Comparison of ENCODE assay signal across 32 cellular contexts in the genomic region with DNA sequence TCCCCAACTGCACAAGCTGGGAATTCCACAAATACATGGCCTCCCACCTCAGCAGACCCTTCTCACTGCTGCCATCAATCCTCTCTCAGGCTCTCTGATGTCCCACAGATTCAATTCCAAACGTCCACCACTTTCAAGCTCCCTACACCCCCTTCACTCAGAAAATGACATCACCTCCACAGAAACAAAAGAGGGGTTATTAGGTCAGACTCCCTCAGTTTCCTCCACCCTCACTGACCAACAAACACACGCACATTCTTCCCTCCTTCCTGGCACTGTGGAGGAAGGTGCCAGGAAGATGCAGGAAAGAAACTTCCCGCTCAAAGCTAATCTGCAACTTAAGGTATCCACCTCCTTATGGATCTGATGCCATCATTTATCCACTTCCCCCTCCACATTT.
"Had no signal": no experiment of that assay in that cellular context is flagged by ENCODE, and none has a peak within 500 bp of the region (broad histone marks: within the 10 kb centered on the region; RNA-seq: fewer than 3 reads in every experiment).

No MANE protein-coding gene starts in this region.

- DNase-seq: activated B cell treated with CpG ODN at 0.5 μM for 24 hours; activated CD4-positive, alpha-beta T cell treated with anti-CD3 and anti-CD28 coated beads for 48 hours; activated CD4-positive, alpha-beta T cell treated with anti-CD3 and anti-CD28 coated beads, Interleukin-2, amount 50 U/mL, for 1 hour; activated CD4-positive, alpha-beta T cell treated with anti-CD3 and anti-CD28 coated beads, Interleukin-2, amount 50 U/mL, for 48 hours; activated CD8-positive, alpha-beta memory T cell treated with anti-CD3 and anti-CD28 coated beads for 24 hours; activated CD8-positive, alpha-beta T cell treated with anti-CD3 and anti-CD28 coated beads for 36 hours; activated effector memory CD4-positive, alpha-beta T cell treated with Interleukin-2 at 50 U/mL for 16 hours; activated gamma-delta T cell treated with Interleukin-2 at 50 U/mL for 16 hours; activated naive CD4-positive, alpha-beta T cell treated with Interleukin-2 at 50 U/mL for 16 hours; activated naive CD8-positive, alpha-beta T cell treated with anti-CD3 and anti-CD28 coated beads for 36 hours; activated naive CD8-positive, alpha-beta T cell treated with anti-CD3 and anti-CD28 coated beads, Interleukin-2, amount 50 U/mL, for 24 hours; activated T-cell treated with anti-CD3 and anti-CD28 coated beads, Interleukin-2, amount 50 U/mL, for 4 hours; adrenal gland; amygdala; aorta; body of pancreas; caudate nucleus; cortex of kidney; effector CD8-positive, alpha-beta T cell; erythroblast; foreskin keratinocyte; gastrocnemius medialis; glutamatergic neuron; SW 1271; T-cell; T-helper 9 cell; WERI-Rb-1 had no signal

- H3K27me3 ChIP-seq: adrenal gland, body of pancreas, esophagus muscularis mucosa, foreskin keratinocyte, gastrocnemius medialis had no signal

- H3K36me3 ChIP-seq: adrenal gland, esophagus muscularis mucosa, gastrocnemius medialis, WERI-Rb-1 had no signal

- H3K27ac ChIP-seq: adrenal gland, body of pancreas, esophagus muscularis mucosa, foreskin keratinocyte, WERI-Rb-1 had no signal

- H3K4me3 Mint-ChIP-seq: activated B cell treated with CpG ODN at 0.5 μM for 24 hours; activated CD8-positive, alpha-beta T cell treated with anti-CD3 and anti-CD28 coated beads for 36 hours; activated naive CD4-positive, alpha-beta T cell treated with anti-CD3 and anti-CD28 coated beads, Interleukin-2, amount 50 U/mL, for 24 hours; activated naive CD8-positive, alpha-beta T cell treated with anti-CD3 and anti-CD28 coated beads for 36 hours; activated naive CD8-positive, alpha-beta T cell treated with anti-CD3 and anti-CD28 coated beads, Interleukin-2, amount 50 U/mL, for 24 hours; activated T-cell treated with anti-CD3 and anti-CD28 coated beads, Interleukin-2, amount 50 U/mL, for 4 hours; activated T-helper 17 cell treated with anti-CD3 and anti-CD28 coated beads, Interleukin-2, amount 50 U/mL, for 72 hours; T-cell; T-helper 1 cell treated with Interleukin-12 subunit alpha and Interleukin-12 subunit beta and Interleukin-4 antibody, amounts not matched to agents 30 μg/mL and 1 μg/mL, for 36 hours had no signal

- H3K4me1 ChIP-seq: foreskin keratinocyte had no signal

- H3K4me1 Mint-ChIP-seq: activated B cell treated with CpG ODN at 0.5 μM for 24 hours; activated naive CD4-positive, alpha-beta T cell treated with anti-CD3 and anti-CD28 coated beads, Interleukin-2, amount 50 U/mL, for 24 hours had no signal

- ATAC-seq: activated CD4-positive, CD25-positive, alpha-beta regulatory T cell treated with anti-CD3 and anti-CD28 coated beads, Interleukin-2, amount 50 U/mL, for 24 hours; activated CD8-positive, alpha-beta T cell treated with anti-CD3 and anti-CD28 coated beads for 36 hours; activated naive CD8-positive, alpha-beta T cell treated with anti-CD3 and anti-CD28 coated beads, Interleukin-2, amount 50 U/mL, for 24 hours; activated T-cell treated with anti-CD3 and anti-CD28 coated beads, Interleukin-2, amount 50 U/mL, for 4 hours; activated T-helper 17 cell treated with anti-CD3 and anti-CD28 coated beads, Interleukin-2, amount 50 U/mL, for 72 hours; body of pancreas; foreskin keratinocyte; gastrocnemius medialis; T-cell had no signal

- H3K4me3 ChIP-seq: adrenal gland, body of pancreas, esophagus muscularis mucosa, gastrocnemius medialis had no signal

- H3K9me3 Mint-ChIP-seq: activated B cell treated with CpG ODN at 0.5 μM for 24 hours; activated CD8-positive, alpha-beta T cell treated with anti-CD3 and anti-CD28 coated beads for 36 hours; activated naive CD4-positive, alpha-beta T cell treated with anti-CD3 and anti-CD28 coated beads, Interleukin-2, amount 50 U/mL, for 24 hours; activated naive CD8-positive, alpha-beta T cell treated with anti-CD3 and anti-CD28 coated beads for 36 hours; activated naive CD8-positive, alpha-beta T cell treated with anti-CD3 and anti-CD28 coated beads, Interleukin-2, amount 50 U/mL, for 24 hours; activated T-cell treated with anti-CD3 and anti-CD28 coated beads, Interleukin-2, amount 50 U/mL, for 4 hours; activated T-helper 17 cell treated with anti-CD3 and anti-CD28 coated beads, Interleukin-2, amount 50 U/mL, for 72 hours; T-cell; T-helper 1 cell treated with Interleukin-12 subunit alpha and Interleukin-12 subunit beta and Interleukin-4 antibody, amounts not matched to agents 30 μg/mL and 1 μg/mL, for 36 hours had no signal

- H3K27ac Mint-ChIP-seq: activated B cell treated with CpG ODN at 0.5 μM for 24 hours; activated CD8-positive, alpha-beta T cell treated with anti-CD3 and anti-CD28 coated beads for 36 hours; activated naive CD4-positive, alpha-beta T cell treated with anti-CD3 and anti-CD28 coated beads, Interleukin-2, amount 50 U/mL, for 24 hours; activated naive CD8-positive, alpha-beta T cell treated with anti-CD3 and anti-CD28 coated beads for 36 hours; activated naive CD8-positive, alpha-beta T cell treated with anti-CD3 and anti-CD28 coated beads, Interleukin-2, amount 50 U/mL, for 24 hours; activated T-helper 17 cell treated with anti-CD3 and anti-CD28 coated beads, Interleukin-2, amount 50 U/mL, for 72 hours; T-cell; T-helper 1 cell treated with Interleukin-12 subunit alpha and Interleukin-12 subunit beta and Interleukin-4 antibody, amounts not matched to agents 30 μg/mL and 1 μg/mL, for 36 hours had no signal

- H3K27me3 Mint-ChIP-seq: activated B cell treated with CpG ODN at 0.5 μM for 24 hours; activated CD8-positive, alpha-beta T cell treated with anti-CD3 and anti-CD28 coated beads for 36 hours; activated naive CD4-positive, alpha-beta T cell treated with anti-CD3 and anti-CD28 coated beads, Interleukin-2, amount 50 U/mL, for 24 hours; activated naive CD8-positive, alpha-beta T cell treated with anti-CD3 and anti-CD28 coated beads for 36 hours; activated naive CD8-positive, alpha-beta T cell treated with anti-CD3 and anti-CD28 coated beads, Interleukin-2, amount 50 U/mL, for 24 hours; activated T-helper 17 cell treated with anti-CD3 and anti-CD28 coated beads, Interleukin-2, amount 50 U/mL, for 72 hours; T-cell had no signal

- H3K9me3 ChIP-seq: adrenal gland, body of pancreas, esophagus muscularis mucosa, gastrocnemius medialis had no signal
